ENCODE assay signal across 7 cellular contexts in genomic region chr1:54881604-54882003, GRCh38. TPM values are rescaled to one million over a fixed set of nuclear protein-coding genes. Genes with fewer than 3 reads are reported as not detected.
DNase-seq lines count a peak whose midpoint lies in the region; ATAC-seq, FAIRE-seq and TF ChIP-seq lines count a peak whose summit lies in the region.
"Not testable (repeated sequence)": the region's sequence is repeated elsewhere in the genome, so short reads cannot be mapped to it uniquely, and the experiment has no call there.

No MANE protein-coding gene starts in this region.

- peaks cover 99% of the 10 kb centered on the region for H3K79me2 ChIP-seq in DOHH2 (ENCODE audit: control insufficient read depth, low read length)
- peaks cover 99% of the 10 kb centered on the region for H3K79me2 ChIP-seq in Loucy (ENCODE audit: insufficient read depth, low read length)
- H3K79me2 ChIP-seq in PC-9 (ENCODE audit: low read depth) = peaks cover 98% of the 10 kb centered on the region

- not testable (repeated sequence) for H3K27ac ChIP-seq in A549; DOHH2 (ENCODE audit: low read depth, low read length)
- H3K27ac ChIP-seq in PC-9 (0 out of 2 replicates have a peak overlapping the region, but pooled peaks have one; percentile 79), epithelial cell of prostate (peak overlapping the region; percentile 77)

- intact Hi-C loops in PC-9 (cut with micrococcal nuclease; ENCODE audit: unreplicated experiment) = loop anchor here (10.0 kb wide), 1 partner anchor 937 kb away; the partner anchor contains the start of genes IFT25 and LRRC42

- H3K9me3 ChIP-seq in A549; DOHH2 (ENCODE audit: control insufficient read depth, insufficient read depth, low read length); Loucy (ENCODE audit: insufficient read depth, low read depth, low read length); PC-9 (ENCODE audit: insufficient read depth, low read depth): not testable (repeated sequence)

- not testable (repeated sequence) for TF ChIP-seq RAD21 in A549 (conservative IDR thresholded peaks at IDR 0.05 in 1 of 2, IDR thresholded peaks at IDR 0.05 in 1 of 2)

- H3K4me1 ChIP-seq in A549 = peaks cover 48% of the 10 kb centered on the region
- H3K4me1 ChIP-seq in DOHH2 (ENCODE audit: control insufficient read depth, low read length) = peaks cover 58% of the 10 kb centered on the region
- H3K4me1 ChIP-seq in Loucy (ENCODE audit: insufficient read depth, low read length, poor library complexity, severe bottlenecking) = peaks cover 55% of the 10 kb centered on the region
- H3K4me1 ChIP-seq in PC-9 (replicated peaks; ENCODE audit: insufficient read depth) = peaks cover 72% of the 10 kb centered on the region

- H3K27me3 ChIP-seq in DOHH2 (ENCODE audit: control insufficient read depth, low read length); Loucy (ENCODE audit: insufficient read depth, low read length, poor library complexity, severe bottlenecking); PC-9 (ENCODE audit: insufficient read depth, low read depth): not testable (repeated sequence)

- H2AFZ ChIP-seq in Loucy (ENCODE audit: low read length); PC-9: not testable (repeated sequence)

- peaks cover 32% of the 10 kb centered on the region for H3K4me1 Mint-ChIP-seq in activated naive CD4-positive, alpha-beta T cell treated with anti-CD3 and anti-CD28 coated beads, Interleukin-2, amount 50 U/mL, for 24 hours
- peaks cover 57% of the 10 kb centered on the region for H3K4me1 Mint-ChIP-seq in neural crest cell

- H3K4me3 Mint-ChIP-seq in activated naive CD4-positive, alpha-beta T cell treated with anti-CD3 and anti-CD28 coated beads, Interleukin-2, amount 50 U/mL, for 24 hours = not testable (repeated sequence)
- H3K4me3 Mint-ChIP-seq in neural crest cell = peak overlapping the region; percentile 52

- H3K36me3 ChIP-seq in DOHH2 (ENCODE audit: control insufficient read depth, low read length) (peaks cover 96% of the 10 kb centered on the region), Loucy (ENCODE audit: insufficient read depth, low read length) (peaks cover 57% of the 10 kb centered on the region; the same call in 1 of the 2 replicates), PC-9 (ENCODE audit: low read depth) (peaks cover 58% of the 10 kb centered on the region)

- 84% methylated on average over 2 of the region's 2 CpGs for WGBS in A549 (ENCODE audit: missing lambda C conversion rate)

- FAIRE-seq in A549 (lab: Jason Lieb, UNC) = not testable (repeated sequence)

- not testable (repeated sequence) for TF ChIP-seq CTCF in A549 (IDR thresholded peaks at IDR 0.05); DOHH2 (IDR thresholded peaks at IDR 0.05; ENCODE audit: low read depth, low read length, poor library complexity, severe bottlenecking); Loucy (conservative IDR thresholded peaks at IDR 0.05; ENCODE audit: low read length); PC-9 (conservative IDR thresholded peaks at IDR 0.05); neural crest cell (conservative IDR thresholded peaks at IDR 0.05)

- POLR2A ChIA-PET in A549 (lab: Yijun Ruan, JAX); PC-9 (lab: Charles Lee; ENCODE audit: unreplicated experiment): not testable (repeated sequence)

- H3K36me3 Mint-ChIP-seq in activated naive CD4-positive, alpha-beta T cell treated with anti-CD3 and anti-CD28 coated beads, Interleukin-2, amount 50 U/mL, for 24 hours = peaks cover 19% of the 10 kb centered on the region
- peaks cover 38% of the 10 kb centered on the region for H3K36me3 Mint-ChIP-seq in neural crest cell (ENCODE audit: low read depth)

- CTCF ChIA-PET in A549 (lab: Yijun Ruan, JAX); PC-9 (lab: Charles Lee): not testable (repeated sequence)

- H3K9ac ChIP-seq in Loucy (ENCODE audit: low read depth, low read length, poor library complexity, severe bottlenecking) = not testable (repeated sequence)

- H3K4me2 ChIP-seq in A549 (peak overlapping the region; percentile 82; the same call in 1 of the 3 replicates), DOHH2 (ENCODE audit: low read length) (peak overlapping the region; percentile 32), Loucy (ENCODE audit: low read depth, low read length, poor library complexity, severe bottlenecking) (peak overlapping the region; percentile 97), PC-9 (peak overlapping the region; percentile 92; the same call in 1 of the 2 replicates)

- TF ChIP-seq POLR2A in A549 (IDR thresholded peaks at IDR 0.05; ENCODE audit: low read length) = not testable (repeated sequence)

- not testable (repeated sequence) for BruUV-seq in PC-9 (replicated peaks; lab: Mats Ljungman, UMichigan)

- not testable (repeated sequence) for ATAC-seq in A549

- not testable (repeated sequence) for H3K27me3 Mint-ChIP-seq in activated naive CD4-positive, alpha-beta T cell treated with anti-CD3 and anti-CD28 coated beads, Interleukin-2, amount 50 U/mL, for 24 hours; neural crest cell (ENCODE audit: low read depth)

- DNase-seq in A549 (ENCODE audit: low read depth in 1 of 2, low spot score in 1 of 2); PC-9; epithelial cell of prostate (ENCODE audit: low read depth, low spot score); neural crest cell (ENCODE audit: low read depth, low spot score): not testable (repeated sequence)

- not testable (repeated sequence) for TF ChIP-seq EP300 in A549 (IDR thresholded peaks at IDR 0.05)

- peaks cover 30% of the 10 kb centered on the region for H4K20me1 ChIP-seq in DOHH2 (ENCODE audit: control insufficient read depth, insufficient read depth, low read depth, low read length)
- peaks cover 93% of the 10 kb centered on the region for H4K20me1 ChIP-seq in Loucy (ENCODE audit: insufficient read depth, low read length, poor library complexity, severe bottlenecking)
- H4K20me1 ChIP-seq in PC-9 (ENCODE audit: insufficient read depth) = peaks cover 34% of the 10 kb centered on the region

- not testable (repeated sequence) for H3K9me3 Mint-ChIP-seq in activated naive CD4-positive, alpha-beta T cell treated with anti-CD3 and anti-CD28 coated beads, Interleukin-2, amount 50 U/mL, for 24 hours; neural crest cell

- not testable (repeated sequence) for H3F3A ChIP-seq in DOHH2 (ENCODE audit: control insufficient read depth, insufficient read depth); Loucy (ENCODE audit: low read depth)
- peaks cover 37% of the 10 kb centered on the region for H3F3A ChIP-seq in PC-9 (ENCODE audit: insufficient read depth, low read depth)

- H3K27ac Mint-ChIP-seq in activated naive CD4-positive, alpha-beta T cell treated with anti-CD3 and anti-CD28 coated beads, Interleukin-2, amount 50 U/mL, for 24 hours = peak overlapping the region; percentile 17
- not testable (repeated sequence) for H3K27ac Mint-ChIP-seq in neural crest cell (ENCODE audit: unreplicated experiment)

- H3K4me3 ChIP-seq in A549; DOHH2 (ENCODE audit: low read length); PC-9: not testable (repeated sequence)
- peak overlapping the region; percentile 99 for H3K4me3 ChIP-seq in Loucy (ENCODE audit: low read length, poor library complexity, severe bottlenecking)

- not testable (repeated sequence) for H3K9me2 ChIP-seq in DOHH2 (replicated peaks; ENCODE audit: control insufficient read depth, low read length); Loucy (replicated peaks; ENCODE audit: low read depth, low read length); PC-9 (ENCODE audit: insufficient read depth)

RNA-seq across cellular contexts. Expression of gene DHCR24, which starts 5.4 kb away (rescaled TPM):
- polyA plus RNA-seq in A549 (2011; rRNA removed) = 29.9 and 60.3 TPM in 2 replicates
- polyA plus RNA-seq in A549 (2012; cell fraction: cytosol; rRNA removed) = 18.5 and 20.6 TPM in 2 replicates
- 32.5 and 39.4 TPM in 2 replicates for polyA plus RNA-seq in A549 (2012; cell fraction: nucleus; rRNA removed)
- 20.4 to 33.3 TPM (median 30.2 TPM) in 3 replicates for polyA plus RNA-seq in A549 (2017; fragmentation: RNase III; extraction: RNeasy Plus Mini Kit Qiagen cat#74134 plus additional on column Dnase treatment)
- 126 and 134 TPM in 2 replicates for polyA minus RNA-seq in A549 (2011; rRNA and poly(A)+ RNA removed)
- 195 and 369 TPM in 2 replicates for total RNA-seq in PC-9 (2021)
- 396 and 417 TPM in 2 replicates for total RNA-seq in neural crest cell

Comparison
In these comparisons a context has a peak if more than half of its experiments do, and no peak if none do; other contexts are left out.
1. H3K4me2 ChIP-seq: peak in every context shown above with its lines; median percentile 97 in Loucy; 92 in PC-9; 82 in A549; 32 in DOHH2.